In genomic region chr18:47696870-47697269, GRCh38 we compare ENCODE assay signal across 35 cellular contexts.
"Had no signal": no experiment of that assay in that cellular context is flagged by ENCODE, and none has a peak within 500 bp of the region (broad histone marks: within the 10 kb centered on the region; RNA-seq: fewer than 3 reads in every experiment).

No MANE protein-coding gene starts in this region.

- DNase-seq: activated B cell treated with CpG ODN at 0.5 μM for 24 hours; activated CD4-positive, alpha-beta memory T cell treated with anti-CD3 and anti-CD28 coated beads for 36 hours; activated CD4-positive, alpha-beta T cell treated with anti-CD3 and anti-CD28 coated beads for 4 hours; activated CD4-positive, alpha-beta T cell treated with anti-CD3 and anti-CD28 coated beads, Interleukin-2, amount 10 ng/mL, durations not matched to agents 24 days and 14 days; activated CD4-positive, alpha-beta T cell treated with anti-CD3 and anti-CD28 coated beads, Interleukin-2, amount 50 U/mL, for 1 hour; activated CD4-positive, alpha-beta T cell treated with anti-CD3 and anti-CD28 coated beads, Interleukin-2, amount 50 U/mL, for 4 hours; activated CD4-positive, CD25-positive, alpha-beta regulatory T cell treated with anti-CD3 and anti-CD28 coated beads, Interleukin-2, amount 50 U/mL, for 72 hours; activated CD8-positive, alpha-beta memory T cell treated with anti-CD3 and anti-CD28 coated beads, Interleukin-2, amount 50 U/mL, for 4 hours; activated CD8-positive, alpha-beta T cell treated with anti-CD3 and anti-CD28 coated beads for 36 hours; activated effector memory CD4-positive, alpha-beta T cell treated with anti-CD3 and anti-CD28 coated beads, Interleukin-2, amount 50 U/mL, for 16 hours; activated gamma-delta T cell treated with Interleukin-2 at 50 U/mL for 16 hours; activated naive CD4-positive, alpha-beta T cell; activated naive CD4-positive, alpha-beta T cell treated with anti-CD3 and anti-CD28 coated beads for 36 hours; activated naive CD4-positive, alpha-beta T cell treated with anti-CD3 and anti-CD28 coated beads, Interleukin-2, amount 50 U/mL, for 16 hours; activated naive CD8-positive, alpha-beta T cell treated with anti-CD3 and anti-CD28 coated beads for 36 hours; activated T-cell treated with anti-CD3 and anti-CD28 coated beads for 4 hours; activated T-cell treated with anti-CD3 and anti-CD28 coated beads, Interleukin-2, amount 50 U/mL, for 1 hour; activated T-cell treated with anti-CD3 and anti-CD28 coated beads, Interleukin-2, amount 50 U/mL, for 4 hours; activated T-cell treated with anti-CD3 and anti-CD28 coated beads, Interleukin-2, amount 50 U/mL, for 72 hours; adrenal gland; amniotic stem cell; caudate nucleus; SW 1271; T-helper 1 cell; T-helper 2 cell; T-helper 9 cell had no signal

- H3K27ac Mint-ChIP-seq: activated B cell treated with CpG ODN at 0.5 μM for 24 hours; activated CD4-positive, alpha-beta memory T cell treated with anti-CD3 and anti-CD28 coated beads for 36 hours; activated CD4-positive, alpha-beta T cell treated with anti-CD3 and anti-CD28 coated beads, Interleukin-2, amount 10 ng/mL, durations not matched to agents 24 days and 14 days; activated CD8-positive, alpha-beta T cell treated with anti-CD3 and anti-CD28 coated beads for 36 hours; activated naive CD4-positive, alpha-beta T cell treated with anti-CD3 and anti-CD28 coated beads for 36 hours; activated naive CD4-positive, alpha-beta T cell treated with anti-CD3 and anti-CD28 coated beads, Interleukin-2, amount 50 U/mL, for 72 hours; activated naive CD8-positive, alpha-beta T cell treated with anti-CD3 and anti-CD28 coated beads for 36 hours; activated T-cell treated with anti-CD3 and anti-CD28 coated beads, Interleukin-2, amount 50 U/mL, for 72 hours; activated T-helper 1 cell treated with anti-CD3 and anti-CD28 coated beads, Interleukin-12 subunit alpha, Interleukin-12 subunit beta, Interleukin-2, Interleukin-4 antibody, amounts not matched to agents 30 ng/mL and 10 ng/mL and 1 ng/mL, durations not matched to agents 14 hours and 24 hours and 36 hours; activated T-helper 17 cell treated with anti-CD3 and anti-CD28 coated beads, Interleukin-2, amount 50 U/mL, for 72 hours; brain; T-helper 1 cell treated with Interleukin-12 subunit alpha and Interleukin-12 subunit beta and Interleukin-4 antibody, amounts not matched to agents 30 μg/mL and 1 μg/mL, for 36 hours; T-helper 2 cell treated with Interferon-gamma antibody and Interleukin-4, amounts not matched to agents 5 μg/mL and 100 μg/mL, for 36 hours had no signal

- H3K4me3 ChIP-seq: adrenal gland, ascending aorta, cardiac muscle cell had no signal

- H3K9me3 ChIP-seq: adrenal gland, ascending aorta had no signal

- H3K4me1 Mint-ChIP-seq: activated B cell treated with CpG ODN at 0.5 μM for 24 hours; activated CD4-positive, alpha-beta T cell treated with anti-CD3 and anti-CD28 coated beads, Interleukin-2, amount 10 ng/mL, durations not matched to agents 24 days and 14 days; activated naive CD8-positive, alpha-beta T cell treated with anti-CD3 and anti-CD28 coated beads for 36 hours; activated T-helper 17 cell treated with anti-CD3 and anti-CD28 coated beads, Interleukin-2, amount 50 U/mL, for 72 hours; brain had no signal

- H3K36me3 Mint-ChIP-seq: activated CD4-positive, alpha-beta memory T cell treated with anti-CD3 and anti-CD28 coated beads for 36 hours; activated naive CD4-positive, alpha-beta T cell treated with anti-CD3 and anti-CD28 coated beads, Interleukin-2, amount 50 U/mL, for 72 hours; activated naive CD8-positive, alpha-beta T cell treated with anti-CD3 and anti-CD28 coated beads for 36 hours; brain had no signal

- H3K9me3 Mint-ChIP-seq: activated B cell treated with CpG ODN at 0.5 μM for 24 hours; activated CD4-positive, alpha-beta memory T cell treated with anti-CD3 and anti-CD28 coated beads for 36 hours; activated CD4-positive, alpha-beta T cell treated with anti-CD3 and anti-CD28 coated beads, Interleukin-2, amount 10 ng/mL, durations not matched to agents 24 days and 14 days; activated CD8-positive, alpha-beta T cell treated with anti-CD3 and anti-CD28 coated beads for 36 hours; activated naive CD4-positive, alpha-beta T cell treated with anti-CD3 and anti-CD28 coated beads for 36 hours; activated naive CD4-positive, alpha-beta T cell treated with anti-CD3 and anti-CD28 coated beads, Interleukin-2, amount 50 U/mL, for 72 hours; activated naive CD8-positive, alpha-beta T cell treated with anti-CD3 and anti-CD28 coated beads for 36 hours; activated T-cell treated with anti-CD3 and anti-CD28 coated beads, Interleukin-2, amount 50 U/mL, for 4 hours; activated T-cell treated with anti-CD3 and anti-CD28 coated beads, Interleukin-2, amount 50 U/mL, for 72 hours; activated T-helper 1 cell treated with anti-CD3 and anti-CD28 coated beads, Interleukin-12 subunit alpha, Interleukin-12 subunit beta, Interleukin-2, Interleukin-4 antibody, amounts not matched to agents 30 ng/mL and 10 ng/mL and 1 ng/mL, durations not matched to agents 14 hours and 24 hours and 36 hours; activated T-helper 17 cell treated with anti-CD3 and anti-CD28 coated beads, Interleukin-2, amount 50 U/mL, for 72 hours; brain; T-helper 1 cell treated with Interleukin-12 subunit alpha and Interleukin-12 subunit beta and Interleukin-4 antibody, amounts not matched to agents 30 μg/mL and 1 μg/mL, for 36 hours; T-helper 2 cell treated with Interferon-gamma antibody and Interleukin-4, amounts not matched to agents 5 μg/mL and 100 μg/mL, for 36 hours had no signal

- H3K27ac ChIP-seq: adrenal gland, ascending aorta, cardiac muscle cell, VCaP had no signal

- H3K36me3 ChIP-seq: adrenal gland, ascending aorta, cardiac muscle cell had no signal

- H3K4me3 Mint-ChIP-seq: activated B cell treated with CpG ODN at 0.5 μM for 24 hours; activated CD4-positive, alpha-beta memory T cell treated with anti-CD3 and anti-CD28 coated beads for 36 hours; activated CD4-positive, alpha-beta T cell treated with anti-CD3 and anti-CD28 coated beads, Interleukin-2, amount 10 ng/mL, durations not matched to agents 24 days and 14 days; activated CD8-positive, alpha-beta T cell treated with anti-CD3 and anti-CD28 coated beads for 36 hours; activated naive CD4-positive, alpha-beta T cell treated with anti-CD3 and anti-CD28 coated beads for 36 hours; activated naive CD8-positive, alpha-beta T cell treated with anti-CD3 and anti-CD28 coated beads for 36 hours; activated T-cell treated with anti-CD3 and anti-CD28 coated beads, Interleukin-2, amount 50 U/mL, for 4 hours; activated T-cell treated with anti-CD3 and anti-CD28 coated beads, Interleukin-2, amount 50 U/mL, for 72 hours; activated T-helper 1 cell treated with anti-CD3 and anti-CD28 coated beads, Interleukin-12 subunit alpha, Interleukin-12 subunit beta, Interleukin-2, Interleukin-4 antibody, amounts not matched to agents 30 ng/mL and 10 ng/mL and 1 ng/mL, durations not matched to agents 14 hours and 24 hours and 36 hours; activated T-helper 17 cell treated with anti-CD3 and anti-CD28 coated beads, Interleukin-2, amount 50 U/mL, for 72 hours; brain; T-helper 1 cell treated with Interleukin-12 subunit alpha and Interleukin-12 subunit beta and Interleukin-4 antibody, amounts not matched to agents 30 μg/mL and 1 μg/mL, for 36 hours; T-helper 2 cell treated with Interferon-gamma antibody and Interleukin-4, amounts not matched to agents 5 μg/mL and 100 μg/mL, for 36 hours had no signal

- H3K27me3 ChIP-seq: adrenal gland, ascending aorta, cardiac muscle cell had no signal

- H3K4me1 ChIP-seq: adrenal gland, ascending aorta had no signal

- ATAC-seq: activated CD8-positive, alpha-beta T cell treated with anti-CD3 and anti-CD28 coated beads for 36 hours; activated naive CD4-positive, alpha-beta T cell treated with anti-CD3 and anti-CD28 coated beads, Interleukin-2, amount 50 U/mL, for 72 hours; activated T-cell treated with anti-CD3 and anti-CD28 coated beads, Interleukin-2, amount 50 U/mL, for 4 hours; activated T-cell treated with anti-CD3 and anti-CD28 coated beads, Interleukin-2, amount 50 U/mL, for 72 hours; activated T-helper 17 cell treated with anti-CD3 and anti-CD28 coated beads, Interleukin-2, amount 50 U/mL, for 72 hours had no signal
